Comparison of ENCODE assay signal across 34 cellular contexts in the genomic region with DNA sequence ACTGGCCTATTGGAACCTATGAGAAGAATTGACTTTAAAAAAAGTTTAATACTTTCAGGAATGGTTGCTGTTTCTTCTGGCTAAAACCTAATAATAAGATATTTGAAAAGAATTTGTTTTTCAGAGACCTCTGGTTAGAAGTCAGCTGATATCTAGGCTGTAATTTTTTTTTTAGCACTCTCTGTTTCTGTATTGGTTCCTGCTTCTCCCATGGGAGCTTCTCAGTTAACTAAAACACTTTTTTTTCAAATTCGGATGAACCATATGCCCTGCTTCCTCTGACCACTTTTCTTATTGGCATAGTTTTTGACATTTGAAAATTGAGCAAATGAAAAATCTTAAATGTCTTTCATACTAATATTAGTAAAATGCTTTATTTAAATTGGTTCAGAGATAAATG.
"Had no signal": no experiment of that assay in that cellular context is flagged by ENCODE, and none has a peak within 500 bp of the region (broad histone marks: within the 10 kb centered on the region; RNA-seq: fewer than 3 reads in every experiment).

No MANE protein-coding gene starts in this region.

- H3K36me3 Mint-ChIP-seq: activated CD4-positive, alpha-beta memory T cell treated with anti-CD3 and anti-CD28 coated beads for 36 hours; activated CD8-positive, alpha-beta memory T cell treated with anti-CD3 and anti-CD28 coated beads, Interleukin-2, amount 10 ng/mL, durations not matched to agents 7 days and 5 days; activated naive CD4-positive, alpha-beta T cell treated with anti-CD3 and anti-CD28 coated beads, Interleukin-2, amount 10 ng/mL, durations not matched to agents 7 days and 5 days; activated naive CD4-positive, alpha-beta T cell treated with anti-CD3 and anti-CD28 coated beads, Interleukin-2, amount 50 U/mL, for 72 hours; activated naive CD8-positive, alpha-beta T cell treated with anti-CD3 and anti-CD28 coated beads, Interleukin-2, amount 10 ng/mL, durations not matched to agents 7 days and 5 days; brain had no signal

- H3K27me3 Mint-ChIP-seq: activated B cell treated with CpG ODN at 0.5 μM for 24 hours; activated CD4-positive, alpha-beta memory T cell treated with anti-CD3 and anti-CD28 coated beads for 36 hours; activated CD8-positive, alpha-beta memory T cell treated with anti-CD3 and anti-CD28 coated beads, Interleukin-2, amount 10 ng/mL, durations not matched to agents 7 days and 5 days; activated naive CD4-positive, alpha-beta T cell treated with anti-CD3 and anti-CD28 coated beads, Interleukin-2, amount 10 ng/mL, durations not matched to agents 7 days and 5 days; activated naive CD8-positive, alpha-beta T cell treated with anti-CD3 and anti-CD28 coated beads, Interleukin-2, amount 10 ng/mL, durations not matched to agents 7 days and 5 days; dendritic cell treated with granulocyte-macrophage colony-stimulating factor and Interleukin-4, amounts not matched to agents 40 ng/mL and 50 ng/mL, for 4 days; T-helper 17 cell had no signal

- H3K4me3 ChIP-seq: ascending aorta, breast epithelium, cardiac muscle cell, coronary artery, dorsolateral prefrontal cortex, esophagus muscularis mucosa, gastroesophageal sphincter, heart right ventricle had no signal

- H3K4me1 Mint-ChIP-seq: activated B cell treated with CpG ODN at 0.5 μM for 24 hours; activated CD8-positive, alpha-beta memory T cell treated with anti-CD3 and anti-CD28 coated beads, Interleukin-2, amount 10 ng/mL, durations not matched to agents 7 days and 5 days; activated naive CD4-positive, alpha-beta T cell treated with anti-CD3 and anti-CD28 coated beads, Interleukin-2, amount 10 ng/mL, durations not matched to agents 7 days and 5 days; activated naive CD8-positive, alpha-beta T cell treated with anti-CD3 and anti-CD28 coated beads, Interleukin-2, amount 10 ng/mL, durations not matched to agents 7 days and 5 days; brain; T-helper 17 cell had no signal

- H3K27ac Mint-ChIP-seq: activated B cell treated with CpG ODN at 0.5 μM for 24 hours; activated CD4-positive, alpha-beta memory T cell treated with anti-CD3 and anti-CD28 coated beads for 36 hours; activated CD8-positive, alpha-beta memory T cell treated with anti-CD3 and anti-CD28 coated beads, Interleukin-2, amount 10 ng/mL, durations not matched to agents 7 days and 5 days; activated CD8-positive, alpha-beta T cell treated with anti-CD3 and anti-CD28 coated beads, Interleukin-2, amount 10 ng/mL, durations not matched to agents 7 days and 5 days; activated naive CD4-positive, alpha-beta T cell treated with anti-CD3 and anti-CD28 coated beads, Interleukin-2, amount 10 ng/mL, durations not matched to agents 7 days and 5 days; activated naive CD4-positive, alpha-beta T cell treated with anti-CD3 and anti-CD28 coated beads, Interleukin-2, amount 50 U/mL, for 72 hours; activated naive CD8-positive, alpha-beta T cell treated with anti-CD3 and anti-CD28 coated beads, Interleukin-2, amount 10 ng/mL, durations not matched to agents 7 days and 5 days; brain; dendritic cell treated with granulocyte-macrophage colony-stimulating factor and Interleukin-4, amounts not matched to agents 40 ng/mL and 50 ng/mL, for 4 days; T-helper 17 cell; T-helper 2 cell treated with Interferon-gamma antibody and Interleukin-4, amounts not matched to agents 5 μg/mL and 100 μg/mL, for 36 hours had no signal

- H3K4me3 Mint-ChIP-seq: activated B cell treated with CpG ODN at 0.5 μM for 24 hours; activated CD4-positive, alpha-beta memory T cell treated with anti-CD3 and anti-CD28 coated beads for 36 hours; activated CD8-positive, alpha-beta memory T cell treated with anti-CD3 and anti-CD28 coated beads, Interleukin-2, amount 10 ng/mL, durations not matched to agents 7 days and 5 days; activated CD8-positive, alpha-beta T cell treated with anti-CD3 and anti-CD28 coated beads, Interleukin-2, amount 10 ng/mL, durations not matched to agents 7 days and 5 days; activated naive CD4-positive, alpha-beta T cell treated with anti-CD3 and anti-CD28 coated beads, Interleukin-2, amount 10 ng/mL, durations not matched to agents 7 days and 5 days; activated naive CD8-positive, alpha-beta T cell treated with anti-CD3 and anti-CD28 coated beads, Interleukin-2, amount 10 ng/mL, durations not matched to agents 7 days and 5 days; brain; dendritic cell treated with granulocyte-macrophage colony-stimulating factor and Interleukin-4, amounts not matched to agents 40 ng/mL and 50 ng/mL, for 4 days; T-helper 17 cell; T-helper 2 cell treated with Interferon-gamma antibody and Interleukin-4, amounts not matched to agents 5 μg/mL and 100 μg/mL, for 36 hours had no signal

- DNase-seq: activated B cell treated with CpG ODN at 0.5 μM for 24 hours; activated CD4-positive, alpha-beta memory T cell treated with anti-CD3 and anti-CD28 coated beads for 36 hours; activated CD4-positive, alpha-beta T cell treated with anti-CD3 and anti-CD28 coated beads for 48 hours; activated CD8-positive, alpha-beta memory T cell treated with anti-CD3 and anti-CD28 coated beads, Interleukin-2, amount 10 ng/mL, durations not matched to agents 7 days and 5 days; activated CD8-positive, alpha-beta memory T cell treated with anti-CD3 and anti-CD28 coated beads, Interleukin-2, amount 50 U/mL, for 4 hours; activated CD8-positive, alpha-beta T cell treated with anti-CD3 and anti-CD28 coated beads, Interleukin-2, amount 10 ng/mL, durations not matched to agents 7 days and 5 days; activated gamma-delta T cell; activated naive CD4-positive, alpha-beta T cell; activated naive CD4-positive, alpha-beta T cell treated with anti-CD3 and anti-CD28 coated beads, Interleukin-2, amount 10 ng/mL, durations not matched to agents 7 days and 5 days; activated naive CD8-positive, alpha-beta T cell treated with anti-CD3 and anti-CD28 coated beads, Interleukin-2, amount 10 ng/mL, durations not matched to agents 7 days and 5 days; activated T-cell treated with anti-CD3 and anti-CD28 coated beads, Interleukin-2, amount 50 U/mL, for 1 hour; activated T-cell treated with anti-CD3 and anti-CD28 coated beads, Interleukin-2, amount 50 U/mL, for 48 hours; central memory CD4-positive, alpha-beta T cell; cerebellar nuclear complex; dorsolateral prefrontal cortex; effector memory CD4-positive, alpha-beta T cell; erythroblast; foreskin keratinocyte; heart right ventricle; T-helper 1 cell; T-helper 17 cell; T1000; WERI-Rb-1 had no signal

- ATAC-seq: activated CD4-positive, CD25-positive, alpha-beta regulatory T cell treated with anti-CD3 and anti-CD28 coated beads, Interleukin-2, amount 50 U/mL, for 24 hours; activated CD8-positive, alpha-beta memory T cell treated with anti-CD3 and anti-CD28 coated beads, Interleukin-2, amount 10 ng/mL, durations not matched to agents 7 days and 5 days; activated CD8-positive, alpha-beta T cell treated with anti-CD3 and anti-CD28 coated beads, Interleukin-2, amount 10 ng/mL, durations not matched to agents 7 days and 5 days; activated naive CD4-positive, alpha-beta T cell treated with anti-CD3 and anti-CD28 coated beads, Interleukin-2, amount 50 U/mL, for 72 hours; foreskin keratinocyte; gastroesophageal sphincter; heart right ventricle; T-helper 17 cell had no signal

- H3K27ac ChIP-seq: ascending aorta, breast epithelium, cardiac muscle cell, coronary artery, dorsolateral prefrontal cortex, esophagus muscularis mucosa, foreskin keratinocyte, gastroesophageal sphincter, heart right ventricle, WERI-Rb-1 had no signal

- H3K9me3 Mint-ChIP-seq: activated naive CD8-positive, alpha-beta T cell treated with anti-CD3 and anti-CD28 coated beads, Interleukin-2, amount 10 ng/mL, durations not matched to agents 7 days and 5 days had no signal
